ENCODE assay signal across 19 cellular contexts in the genomic region with DNA sequence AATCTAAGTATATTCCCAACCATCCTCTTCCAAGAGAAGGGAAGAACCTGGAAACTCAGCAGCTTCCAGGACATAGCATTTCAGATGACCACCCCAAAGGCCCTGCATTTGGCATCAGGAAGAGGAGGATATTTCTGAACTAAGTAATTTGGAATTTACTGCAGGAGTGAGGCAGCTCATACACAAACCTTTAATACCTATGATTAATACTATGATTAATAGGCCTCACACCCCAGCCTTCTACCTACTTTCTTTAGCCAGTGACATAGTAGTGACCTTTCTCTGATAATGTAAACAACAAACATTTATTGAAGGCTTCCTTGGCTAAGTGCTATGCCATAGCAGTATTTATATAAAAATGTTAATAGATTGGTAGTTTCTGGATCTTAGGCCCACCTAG. TPM values are rescaled to one million over a fixed set of nuclear protein-coding genes. Genes with fewer than 3 reads are reported as not detected.
DNase-seq lines count a peak whose midpoint lies in the region; ATAC-seq and TF ChIP-seq lines count a peak whose summit lies in the region.
"Had no signal": no experiment of that assay in that cellular context is flagged by ENCODE, and none has a peak within 500 bp of the region (broad histone marks: within the 10 kb centered on the region; RNA-seq: fewer than 3 reads in every experiment).

No MANE protein-coding gene starts in this region.

- TF ChIP-seq EP300 in esophagus muscularis mucosa (IDR thresholded peaks at IDR 0.05) = no peak

- peaks cover 0 to 8% of the 10 kb centered on the region in 2 donors for H3K36me3 Mint-ChIP-seq in activated naive CD4-positive, alpha-beta T cell treated with anti-CD3 and anti-CD28 coated beads, Interleukin-2, amount 50 U/mL, for 72 hours

- CTCF ChIA-PET in PC-3 (lab: Charles Lee) = interaction anchor here (0.5 to 0.7 kb wide), 2 partner anchors 11 to 234 kb away, joined by 4 to 6 read pairs; no protein-coding TSS in a partner anchor

- no peaks in the 10 kb centered on the region for H3K79me2 ChIP-seq in PC-3 (ENCODE audit: low read length)

- H3K9me3 ChIP-seq in PC-3 (ENCODE audit: low read length) = no peaks in the 10 kb centered on the region
- no peaks in the 10 kb centered on the region for H3K9me3 ChIP-seq in esophagus muscularis mucosa
- H3K9me3 ChIP-seq in gastrocnemius medialis = no peaks in the 10 kb centered on the region

- intact Hi-C loops in PC-3 (cut with micrococcal nuclease) = loop anchor here (5.0 kb wide), 2 partner anchors 45 to 160 kb away; no protein-coding TSS in a partner anchor
- intact Hi-C loops in esophagus muscularis mucosa (cut with DNase I) = no loop called here
- intact Hi-C loops in gastrocnemius medialis (cut with DNase I; ENCODE audit: low total_unique reads) = no loop called here

- H3K27ac ChIP-seq in PC-3 (ENCODE audit: low read length) = peak overlapping the region; percentile 74
- H3K27ac ChIP-seq in esophagus muscularis mucosa (replicated peaks in 1 of 4) = peak overlapping the region in 3 of 4 donors; percentile 24 to 57 (median 30)
- H3K27ac ChIP-seq in gastrocnemius medialis = peak overlapping the region; percentile 94 to 99 (median 97)

- no peaks in the 10 kb centered on the region for H3K9me2 ChIP-seq in PC-3 (replicated peaks; ENCODE audit: low read length)

- no TSS peak for BruUV-seq in PC-3 (replicated peaks; lab: Mats Ljungman, UMichigan)

- H3K4me3 ChIP-seq in PC-3 (ENCODE audit: low read length) = no peak overlapping the region
- no peak overlapping the region for H3K4me3 ChIP-seq in esophagus muscularis mucosa
- no peak overlapping the region for H3K4me3 ChIP-seq in gastrocnemius medialis

- ATAC-seq in PC-3 = peak; percentile 84
- ATAC-seq in gastrocnemius medialis = no peak
- ATAC-seq in activated naive CD4-positive, alpha-beta T cell treated with anti-CD3 and anti-CD28 coated beads, Interleukin-2, amount 50 U/mL, for 72 hours = no peak
- ATAC-seq: HCT116, HepG2, Right ventricle myocardium inferior had no signal

- H3K27ac Mint-ChIP-seq in activated naive CD4-positive, alpha-beta T cell treated with anti-CD3 and anti-CD28 coated beads, Interleukin-2, amount 50 U/mL, for 72 hours = no peak overlapping the region
- H3K27ac Mint-ChIP-seq: CD14-positive monocyte had no signal

- H4K20me1 ChIP-seq in PC-3 (ENCODE audit: low read length) = no peaks in the 10 kb centered on the region

- DNase-seq in GM03348 (ENCODE audit: low spot score) = peak; percentile 12
- DNase-seq in PC-3 = peak; percentile 62
- DNase-seq in esophagus muscularis mucosa (ENCODE audit: extremely low spot score) = no peak
- DNase-seq in gastrocnemius medialis = no peak
- DNase-seq in AML-193 (lab: John Stamatoyannopoulos, UW) = no peak
- DNase-seq in inferior parietal cortex (ENCODE audit: extremely low spot score) = no peak
- no peak for DNase-seq in activated naive CD4-positive, alpha-beta T cell treated with anti-CD3 and anti-CD28 coated beads, Interleukin-2, amount 50 U/mL, for 72 hours (ENCODE audit: low spot score in 2 of 2)
- no peak for DNase-seq in cerebellum (ENCODE audit: low spot score)
- DNase-seq: DMS79 treated with DMSO at 0.1 percent for 48 hours, KBM-7, NCI-H1417, NCI-H187, NCI-H2227 treated with DMSO at 0.1 percent for 48 hours, NCI-H524 treated with DMSO at 0.1 percent for 48 hours, SW 1271 had no signal

- POLR2A ChIA-PET in PC-3 (lab: Charles Lee; ENCODE audit: unreplicated experiment) = interaction anchor here (0.6 kb wide), 1 partner anchor 170 kb away, joined by 4 read pairs; no protein-coding TSS in a partner anchor

- TF ChIP-seq POLR2A in esophagus muscularis mucosa (IDR thresholded peaks at IDR 0.05; ENCODE audit: low read depth) (no peak), gastrocnemius medialis (IDR thresholded peaks at IDR 0.05) (no peak)

- TF ChIP-seq CTCF in PC-3 (conservative IDR thresholded peaks at IDR 0.05; ENCODE audit: low read depth, low read length) (no peak), esophagus muscularis mucosa (IDR thresholded peaks at IDR 0.05) (no peak), gastrocnemius medialis (IDR thresholded peaks at IDR 0.05 in 4 of 5, conservative IDR thresholded peaks at IDR 0.05 in 1 of 5) (no peak)

- no peak overlapping the region for H3K9ac ChIP-seq in PC-3 (ENCODE audit: low read length)

- H3K9me3 Mint-ChIP-seq in activated naive CD4-positive, alpha-beta T cell treated with anti-CD3 and anti-CD28 coated beads, Interleukin-2, amount 50 U/mL, for 72 hours = no peaks in the 10 kb centered on the region
- H3K9me3 Mint-ChIP-seq: CD14-positive monocyte had no signal

- peak overlapping the region; percentile 58 for H3K4me2 ChIP-seq in PC-3 (ENCODE audit: low read length)

- in situ Hi-C loops in gastrocnemius medialis (cut with MboI; ENCODE audit: low sequenced_read_pairs in 4 of 4) = no loop called here

- H3K27me3 ChIP-seq in PC-3 (ENCODE audit: low read length) (no peaks in the 10 kb centered on the region), esophagus muscularis mucosa (no peaks in the 10 kb centered on the region), gastrocnemius medialis (no peaks in the 10 kb centered on the region)

- peaks cover 17% of the 10 kb centered on the region for H3K4me1 ChIP-seq in PC-3 (ENCODE audit: insufficient read depth, low read length)
- peaks cover 11 to 21% (median 17%) of the 10 kb centered on the region in 4 donors for H3K4me1 ChIP-seq in esophagus muscularis mucosa
- peaks cover 0 to 5% of the 10 kb centered on the region in 2 donors for H3K4me1 ChIP-seq in gastrocnemius medialis

- H2AFZ ChIP-seq in PC-3 (ENCODE audit: low read length) = no peak overlapping the region

- H3K36me3 ChIP-seq in PC-3 (ENCODE audit: low read depth, low read length) = no peaks in the 10 kb centered on the region
- peaks cover 2 to 11% (median 4%) of the 10 kb centered on the region in 4 donors for H3K36me3 ChIP-seq in esophagus muscularis mucosa
- H3K36me3 ChIP-seq in gastrocnemius medialis = no peaks in the 10 kb centered on the region

- no peaks in the 10 kb centered on the region for H3F3A ChIP-seq in PC-3 (ENCODE audit: low read length, unreplicated experiment)

RNA-seq across cellular contexts. Expression of gene GLUL, which starts 14.4 kb away (rescaled TPM):
- 131 and 159 TPM in 2 replicates for total RNA-seq in PC-3 (2014; rRNA removed)
- total RNA-seq in esophagus muscularis mucosa = 1,000 to 10,000 TPM; 2,071 to 4,011 (median 3,051) TPM
- over 10,000 TPM in 2 of 4 donors, 1,000 to 10,000 TPM in 2; 4,746 to 22,010 (median 11,052) TPM for total RNA-seq in gastrocnemius medialis
- 100 to 1,000 TPM; 106 to 201 TPM for total RNA-seq in activated naive CD4-positive, alpha-beta T cell treated with anti-CD3 and anti-CD28 coated beads, Interleukin-2, amount 50 U/mL, for 72 hours
- total RNA-seq in cerebellum = 392 TPM

RNA-seq across cellular contexts. Expression of gene TEDDM1, which starts 23.3 kb away (rescaled TPM):
- not detected in 2 replicates for total RNA-seq in PC-3 (2014; rRNA removed)
- total RNA-seq in esophagus muscularis mucosa = not detected
- not detected for total RNA-seq in gastrocnemius medialis
- not detected for total RNA-seq in activated naive CD4-positive, alpha-beta T cell treated with anti-CD3 and anti-CD28 coated beads, Interleukin-2, amount 50 U/mL, for 72 hours
- total RNA-seq in cerebellum = not detected
- total RNA-seq: HepG2, Right ventricle myocardium inferior had no signal

Comparison
In these comparisons a context has a peak if more than half of its experiments do, and no peak if none do; other contexts are left out.
1. DNase-seq: peak in GM03348 (single experiment) and PC-3 (single experiment); none in esophagus muscularis mucosa (single experiment), gastrocnemius medialis (0 of 2), AML-193 (0 of 2), inferior parietal cortex (single experiment), activated naive CD4-positive, alpha-beta T cell treated with anti-CD3 and anti-CD28 coated beads, Interleukin-2, amount 50 U/mL, for 72 hours (0 of 2) and cerebellum (single experiment).
2. H3K27ac ChIP-seq: peak in every context shown above with its lines; median percentile 97 in gastrocnemius medialis; 74 in PC-3; 30 in esophagus muscularis mucosa.